Comparison of ENCODE assay signal across 22 cellular contexts in the genomic region with DNA sequence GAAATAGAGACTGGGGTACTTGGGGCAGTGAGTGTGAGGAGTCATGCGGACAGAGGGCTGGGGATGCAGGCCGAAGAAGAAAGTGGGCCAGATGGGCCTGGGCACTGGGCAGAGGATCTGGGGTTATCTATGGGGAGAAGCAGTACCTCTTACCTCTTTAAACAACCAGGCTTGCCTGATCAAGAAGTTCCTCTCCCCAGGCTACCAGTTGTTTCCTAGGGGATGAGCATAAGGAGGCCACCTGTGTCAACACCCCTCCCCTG.
DNase-seq lines count a peak whose midpoint lies in the region; ATAC-seq, FAIRE-seq and TF ChIP-seq lines count a peak whose summit lies in the region.
"Had no signal": no experiment of that assay in that cellular context is flagged by ENCODE, and none has a peak within 500 bp of the region (broad histone marks: within the 10 kb centered on the region; RNA-seq: fewer than 3 reads in every experiment).

No MANE protein-coding gene starts in this region.

- H3K9me3 Mint-ChIP-seq in WTC11 (no peaks in the 10 kb centered on the region), neural crest cell (no peaks in the 10 kb centered on the region)
- H3K9me3 Mint-ChIP-seq: CD8-positive, alpha-beta T cell; HFFc6 had no signal

- DNase-seq in cardiac septum (ENCODE audit: low spot score), result peak; percentile 56
- no peak for DNase-seq in Right ventricle myocardium superior
- DNase-seq in WTC11 (ENCODE audit: low spot score), result peak; percentile 6
- DNase-seq in neural crest cell (ENCODE audit: low read depth, low spot score), result no peak
- no peak for DNase-seq in urothelium cell line (ENCODE audit: low spot score)
- DNase-seq in putamen (ENCODE audit: low spot score), result no peak
- DNase-seq: CD8-positive, alpha-beta T cell; DND-41; HFFc6; MM.1S; NCI-H1048; NCI-H1417 treated with DMSO at 0.1 percent for 48 hours; NCI-H1930; NCI-H2227 treated with DMSO at 0.1 percent for 48 hours; NCI-H510A; NCI-H748 treated with DMSO at 0.1 percent for 48 hours had no signal

- no peak overlapping the region for H3K4me3 Mint-ChIP-seq in WTC11
- no peak overlapping the region for H3K4me3 Mint-ChIP-seq in neural crest cell
- H3K4me3 Mint-ChIP-seq: CD8-positive, alpha-beta T cell; HFFc6 had no signal

- H3K27ac Mint-ChIP-seq in WTC11 (peak overlapping the region; percentile 10; the same call in 1 of the 2 replicates), neural crest cell (ENCODE audit: unreplicated experiment) (peak overlapping the region; percentile 83)
- H3K27ac Mint-ChIP-seq: CD8-positive, alpha-beta T cell; HFFc6 had no signal

- H3K36me3 Mint-ChIP-seq in WTC11, result no peaks in the 10 kb centered on the region
- H3K36me3 Mint-ChIP-seq in neural crest cell (ENCODE audit: low read depth), result no peaks in the 10 kb centered on the region
- H3K36me3 Mint-ChIP-seq: CD8-positive, alpha-beta T cell had no signal

- POLR2A ChIA-PET in WTC11 (lab: Charles Lee), result no interaction called here

- TF ChIP-seq CTCF in WTC11 (IDR thresholded peaks at IDR 0.05) (no peak), neural crest cell (conservative IDR thresholded peaks at IDR 0.05) (no peak)

- CTCF ChIA-PET in WTC11 (lab: Charles Lee), result interaction anchor here (1.1 kb wide), 1 partner anchor 425 kb away, joined by 3 read pairs; no protein-coding TSS in a partner anchor

- intact Hi-C loops in cardiac septum (cut with DNase I) (no loop called here), Right ventricle myocardium superior (cut with DNase I) (no loop called here)

- peak; percentile 9 for FAIRE-seq in urothelium cell line (lab: Jason Lieb, UNC)
- FAIRE-seq: GM12878, H54, HepG2, K562, RCC 7860 had no signal

- peaks cover 8% of the 10 kb centered on the region for H3K4me1 Mint-ChIP-seq in WTC11
- peaks cover 54% of the 10 kb centered on the region for H3K4me1 Mint-ChIP-seq in neural crest cell

- H3K27me3 Mint-ChIP-seq in WTC11 (ENCODE audit: low read depth), result no peaks in the 10 kb centered on the region
- H3K27me3 Mint-ChIP-seq in neural crest cell (ENCODE audit: low read depth), result no peaks in the 10 kb centered on the region

- ATAC-seq in Right ventricle myocardium superior (ENCODE audit: poor library complexity), result no peak
- ATAC-seq in WTC11, result no peak
- ATAC-seq in HG02571 (IDR thresholded peaks at IDR 0.05; ENCODE audit: unreplicated experiment), result no peak
- ATAC-seq: CD8-positive, alpha-beta T cell; GM12878; HepG2; K562 had no signal

TF ChIP-seq in WTC11, 78 proteins besides CTCF, POLR2A, EP300 and RAD21:
- TF ChIP-seq, protein P1, sequence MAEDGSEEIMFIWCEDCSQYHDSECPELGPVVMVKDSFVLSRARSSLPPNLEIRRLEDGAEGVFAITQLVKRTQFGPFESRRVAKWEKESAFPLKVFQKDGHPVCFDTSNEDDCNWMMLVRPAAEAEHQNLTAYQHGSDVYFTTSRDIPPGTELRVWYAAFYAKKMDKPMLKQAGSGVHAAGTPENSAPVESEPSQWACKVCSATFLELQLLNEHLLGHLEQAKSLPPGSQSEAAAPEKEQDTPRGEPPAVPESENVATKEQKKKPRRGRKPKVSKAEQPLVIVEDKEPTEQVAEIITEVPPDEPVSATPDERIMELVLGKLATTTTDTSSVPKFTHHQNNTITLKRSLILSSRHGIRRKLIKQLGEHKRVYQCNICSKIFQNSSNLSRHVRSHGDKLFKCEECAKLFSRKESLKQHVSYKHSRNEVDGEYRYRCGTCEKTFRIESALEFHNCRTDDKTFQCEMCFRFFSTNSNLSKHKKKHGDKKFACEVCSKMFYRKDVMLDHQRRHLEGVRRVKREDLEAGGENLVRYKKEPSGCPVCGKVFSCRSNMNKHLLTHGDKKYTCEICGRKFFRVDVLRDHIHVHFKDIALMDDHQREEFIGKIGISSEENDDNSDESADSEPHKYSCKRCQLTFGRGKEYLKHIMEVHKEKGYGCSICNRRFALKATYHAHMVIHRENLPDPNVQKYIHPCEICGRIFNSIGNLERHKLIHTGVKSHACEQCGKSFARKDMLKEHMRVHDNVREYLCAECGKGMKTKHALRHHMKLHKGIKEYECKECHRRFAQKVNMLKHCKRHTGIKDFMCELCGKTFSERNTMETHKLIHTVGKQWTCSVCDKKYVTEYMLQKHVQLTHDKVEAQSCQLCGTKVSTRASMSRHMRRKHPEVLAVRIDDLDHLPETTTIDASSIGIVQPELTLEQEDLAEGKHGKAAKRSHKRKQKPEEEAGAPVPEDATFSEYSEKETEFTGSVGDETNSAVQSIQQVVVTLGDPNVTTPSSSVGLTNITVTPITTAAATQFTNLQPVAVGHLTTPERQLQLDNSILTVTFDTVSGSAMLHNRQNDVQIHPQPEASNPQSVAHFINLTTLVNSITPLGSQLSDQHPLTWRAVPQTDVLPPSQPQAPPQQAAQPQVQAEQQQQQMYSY (CRISPR knock-in tag; IDR thresholded peaks at IDR 0.05), result no peak
- no peak for TF ChIP-seq ZNF423 (CRISPR knock-in tag; IDR thresholded peaks at IDR 0.05)
- TF ChIP-seq, protein P2, sequence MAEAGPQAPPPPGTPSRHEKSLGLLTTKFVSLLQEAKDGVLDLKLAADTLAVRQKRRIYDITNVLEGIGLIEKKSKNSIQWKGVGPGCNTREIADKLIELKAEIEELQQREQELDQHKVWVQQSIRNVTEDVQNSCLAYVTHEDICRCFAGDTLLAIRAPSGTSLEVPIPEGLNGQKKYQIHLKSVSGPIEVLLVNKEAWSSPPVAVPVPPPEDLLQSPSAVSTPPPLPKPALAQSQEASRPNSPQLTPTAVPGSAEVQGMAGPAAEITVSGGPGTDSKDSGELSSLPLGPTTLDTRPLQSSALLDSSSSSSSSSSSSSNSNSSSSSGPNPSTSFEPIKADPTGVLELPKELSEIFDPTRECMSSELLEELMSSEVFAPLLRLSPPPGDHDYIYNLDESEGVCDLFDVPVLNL (CRISPR knock-in tag; IDR thresholded peaks at IDR 0.05; ENCODE audit: borderline replicate concordance, low read depth), result no peak
- TF ChIP-seq NR3C1 (CRISPR knock-in tag; conservative IDR thresholded peaks at IDR 0.05; ENCODE audit: low read depth), result no peak
- TF ChIP-seq, protein P3, sequence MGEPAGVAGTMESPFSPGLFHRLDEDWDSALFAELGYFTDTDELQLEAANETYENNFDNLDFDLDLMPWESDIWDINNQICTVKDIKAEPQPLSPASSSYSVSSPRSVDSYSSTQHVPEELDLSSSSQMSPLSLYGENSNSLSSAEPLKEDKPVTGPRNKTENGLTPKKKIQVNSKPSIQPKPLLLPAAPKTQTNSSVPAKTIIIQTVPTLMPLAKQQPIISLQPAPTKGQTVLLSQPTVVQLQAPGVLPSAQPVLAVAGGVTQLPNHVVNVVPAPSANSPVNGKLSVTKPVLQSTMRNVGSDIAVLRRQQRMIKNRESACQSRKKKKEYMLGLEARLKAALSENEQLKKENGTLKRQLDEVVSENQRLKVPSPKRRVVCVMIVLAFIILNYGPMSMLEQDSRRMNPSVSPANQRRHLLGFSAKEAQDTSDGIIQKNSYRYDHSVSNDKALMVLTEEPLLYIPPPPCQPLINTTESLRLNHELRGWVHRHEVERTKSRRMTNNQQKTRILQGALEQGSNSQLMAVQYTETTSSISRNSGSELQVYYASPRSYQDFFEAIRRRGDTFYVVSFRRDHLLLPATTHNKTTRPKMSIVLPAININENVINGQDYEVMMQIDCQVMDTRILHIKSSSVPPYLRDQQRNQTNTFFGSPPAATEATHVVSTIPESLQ (CRISPR knock-in tag; IDR thresholded peaks at IDR 0.05), result no peak
- TF ChIP-seq, protein P4, sequence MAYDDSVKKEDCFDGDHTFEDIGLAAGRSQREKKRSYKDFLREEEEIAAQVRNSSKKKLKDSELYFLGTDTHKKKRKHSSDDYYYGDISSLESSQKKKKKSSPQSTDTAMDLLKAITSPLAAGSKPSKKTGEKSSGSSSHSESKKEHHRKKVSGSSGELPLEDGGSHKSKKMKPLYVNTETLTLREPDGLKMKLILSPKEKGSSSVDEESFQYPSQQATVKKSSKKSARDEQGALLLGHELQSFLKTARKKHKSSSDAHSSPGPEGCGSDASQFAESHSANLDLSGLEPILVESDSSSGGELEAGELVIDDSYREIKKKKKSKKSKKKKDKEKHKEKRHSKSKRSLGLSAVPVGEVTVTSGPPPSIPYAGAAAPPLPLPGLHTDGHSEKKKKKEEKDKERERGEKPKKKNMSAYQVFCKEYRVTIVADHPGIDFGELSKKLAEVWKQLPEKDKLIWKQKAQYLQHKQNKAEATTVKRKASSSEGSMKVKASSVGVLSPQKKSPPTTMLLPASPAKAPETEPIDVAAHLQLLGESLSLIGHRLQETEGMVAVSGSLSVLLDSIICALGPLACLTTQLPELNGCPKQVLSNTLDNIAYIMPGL (CRISPR knock-in tag; IDR thresholded peaks at IDR 0.05), result no peak
- no peak for TF ChIP-seq ZNF396 (CRISPR knock-in tag; IDR thresholded peaks at IDR 0.05; ENCODE audit: borderline replicate concordance)
- no peak for TF ChIP-seq ZNF416 (CRISPR knock-in tag; IDR thresholded peaks at IDR 0.05)
- TF ChIP-seq SMAD4 (CRISPR knock-in tag; IDR thresholded peaks at IDR 0.05), result no peak
- no peak for TF ChIP-seq CREB1 (CRISPR knock-in tag; IDR thresholded peaks at IDR 0.05)
- no peak for TF ChIP-seq ZNF121 (CRISPR knock-in tag; IDR thresholded peaks at IDR 0.05)
- TF ChIP-seq ELF4 (CRISPR knock-in tag; IDR thresholded peaks at IDR 0.05; ENCODE audit: low read depth), result no peak
- TF ChIP-seq KAT7 (CRISPR knock-in tag; IDR thresholded peaks at IDR 0.05; ENCODE audit: borderline replicate concordance), result no peak
- no peak for TF ChIP-seq GABPB1 (CRISPR knock-in tag; IDR thresholded peaks at IDR 0.05)
- TF ChIP-seq CBFB (CRISPR knock-in tag; IDR thresholded peaks at IDR 0.05; ENCODE audit: low read depth), result no peak
- TF ChIP-seq FOXP1 (CRISPR knock-in tag; IDR thresholded peaks at IDR 0.05; ENCODE audit: borderline replicate concordance), result no peak
- TF ChIP-seq FOXJ3 (CRISPR knock-in tag; IDR thresholded peaks at IDR 0.05; ENCODE audit: borderline replicate concordance), result no peak
- TF ChIP-seq HMGA2 (CRISPR knock-in tag; IDR thresholded peaks at IDR 0.05), result no peak
- TF ChIP-seq ETV6 (CRISPR knock-in tag; IDR thresholded peaks at IDR 0.05), result no peak
- TF ChIP-seq, protein P5, sequence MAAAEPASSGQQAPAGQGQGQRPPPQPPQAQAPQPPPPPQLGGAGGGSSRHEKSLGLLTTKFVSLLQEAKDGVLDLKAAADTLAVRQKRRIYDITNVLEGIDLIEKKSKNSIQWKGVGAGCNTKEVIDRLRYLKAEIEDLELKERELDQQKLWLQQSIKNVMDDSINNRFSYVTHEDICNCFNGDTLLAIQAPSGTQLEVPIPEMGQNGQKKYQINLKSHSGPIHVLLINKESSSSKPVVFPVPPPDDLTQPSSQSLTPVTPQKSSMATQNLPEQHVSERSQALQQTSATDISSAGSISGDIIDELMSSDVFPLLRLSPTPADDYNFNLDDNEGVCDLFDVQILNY (CRISPR knock-in tag; IDR thresholded peaks at IDR 0.05), result no peak

Comparison
In these comparisons a context has a peak if more than half of its experiments do, and no peak if none do; other contexts are left out.
1. DNase-seq: peak in cardiac septum (single experiment) and WTC11 (single experiment); none in Right ventricle myocardium superior (single experiment), neural crest cell (single experiment), urothelium cell line (single experiment) and putamen (single experiment).